In genomic region chr10:35667270-35667889, GRCh38 we compare ENCODE assay signal across 1 cellular context.
TF ChIP-seq lines count a peak whose summit lies in the region.

No MANE protein-coding gene starts in this region.

TF ChIP-seq in GM12878, 131 proteins besides CTCF, POLR2A, EP300 and RAD21:
- TF ChIP-seq TCF7 (IDR thresholded peaks at IDR 0.05; ENCODE audit: borderline replicate concordance) (no peak), FOXM1 (IDR thresholded peaks at IDR 0.05; ENCODE audit: low read depth, low read length) (no peak), MLLT1 (IDR thresholded peaks at IDR 0.05) (no peak), HCFC1 (IDR thresholded peaks at IDR 0.05; ENCODE audit: low read length) (no peak), STAT3 (IDR thresholded peaks at IDR 0.05; ENCODE audit: low read depth, low read length) (no peak), NBN (IDR thresholded peaks at IDR 0.05) (no peak), USF1 (IDR thresholded peaks at IDR 0.05; ENCODE audit: borderline replicate concordance, extremely low read length, insufficient read depth, low read depth, low read length) (no peak), SUPT20H (IDR thresholded peaks at IDR 0.05; ENCODE audit: borderline replicate concordance, control insufficient read depth, low read depth, low read length) (no peak), CBX3 (IDR thresholded peaks at IDR 0.05; ENCODE audit: borderline replicate concordance, low read depth) (no peak), BHLHE40 (IDR thresholded peaks at IDR 0.05; ENCODE audit: borderline replicate concordance in 1 of 2, low read depth in 2 of 2, low read length in 1 of 2) (no peak), PAX8 (IDR thresholded peaks at IDR 0.05) (no peak), E2F4 (IDR thresholded peaks at IDR 0.05; ENCODE audit: low read depth, low read length) (no peak), SP1 (IDR thresholded peaks at IDR 0.05; ENCODE audit: low read depth, low read length) (no peak), RCOR1 (conservative IDR thresholded peaks at IDR 0.05; ENCODE audit: low read depth, low read length) (no peak), USF2 (IDR thresholded peaks at IDR 0.05; ENCODE audit: borderline replicate concordance, low read depth, low read length) (no peak), MEF2A (IDR thresholded peaks at IDR 0.05; ENCODE audit: insufficient read depth, low read depth, low read length) (no peak), TBL1XR1 (IDR thresholded peaks at IDR 0.05; ENCODE audit: low read depth, low read length) (no peak)
